Comparison of ENCODE assay signal across 9 cellular contexts in the genomic region with DNA sequence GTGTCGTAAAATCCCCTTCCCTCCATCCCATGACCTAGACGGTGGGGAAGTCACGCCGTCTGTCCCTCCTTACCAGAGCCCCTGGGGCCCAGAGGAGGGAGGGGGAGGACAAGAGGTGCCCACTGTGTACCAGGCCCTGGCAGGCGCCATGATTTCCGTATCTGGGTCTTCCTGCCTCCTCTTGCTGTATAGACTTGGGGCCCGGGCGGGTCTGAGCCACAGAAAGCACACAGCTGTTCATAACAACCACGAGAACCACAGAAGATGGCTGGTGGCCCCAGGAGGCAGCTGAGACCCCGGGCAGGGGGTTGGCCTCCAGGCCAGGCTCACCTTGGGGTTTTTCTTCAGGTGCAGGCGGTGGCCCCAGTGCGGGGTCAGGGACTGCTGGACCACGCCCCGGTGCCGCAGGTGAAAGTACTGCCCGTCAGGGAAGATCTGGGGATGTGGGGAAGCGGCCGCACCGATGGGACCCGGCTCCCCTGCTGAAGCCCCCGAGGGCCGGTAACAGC. TPM values are rescaled to one million over a fixed set of nuclear protein-coding genes. Genes with fewer than 3 reads are reported as not detected.
DNase-seq lines count a peak whose midpoint lies in the region; ATAC-seq and TF ChIP-seq lines count a peak whose summit lies in the region.
"Had no signal": no experiment of that assay in that cellular context is flagged by ENCODE, and none has a peak within 500 bp of the region (broad histone marks: within the 10 kb centered on the region; RNA-seq: fewer than 3 reads in every experiment).

No MANE protein-coding gene starts in this region.

- H3K9me3 Mint-ChIP-seq in CD8-positive, alpha-beta T cell: no peaks in the 10 kb centered on the region

- no peak for ATAC-seq in CD8-positive, alpha-beta T cell
- ATAC-seq in Panc1 (no peak), GM18498 (IDR thresholded peaks at IDR 0.05; ENCODE audit: unreplicated experiment) (no peak), GM21360 (IDR thresholded peaks at IDR 0.05; ENCODE audit: unreplicated experiment) (no peak), HG03521 (IDR thresholded peaks at IDR 0.05; ENCODE audit: unreplicated experiment) (no peak)

- WGBS in esophagus squamous epithelium, 2 donors: 39 to 52% methylated on average over 3 to 10 of the region's 22 CpGs
- 35 to 45% (median 40%) methylated on average over 20 to 22 of the region's 22 CpGs for WGBS in ovary, 3 donors

- H3K36me3 ChIP-seq in CD8-positive, alpha-beta T cell (ENCODE audit: insufficient read depth, low read length): no peaks in the 10 kb centered on the region
- no peaks in the 10 kb centered on the region; the same call in 1 of the 2 replicates for H3K36me3 ChIP-seq in Panc1 (ENCODE audit: control insufficient read depth, insufficient read depth, low read length)
- H3K36me3 ChIP-seq in esophagus squamous epithelium: no peaks in the 10 kb centered on the region
- H3K36me3 ChIP-seq in ovary: no peaks in the 10 kb centered on the region
- H3K36me3 ChIP-seq: neutrophil had no signal

- H3K27me3 Mint-ChIP-seq in CD8-positive, alpha-beta T cell (ENCODE audit: low read depth): no peaks in the 10 kb centered on the region

- TF ChIP-seq EP300 in ovary (IDR thresholded peaks at IDR 0.05): no peak

- peaks cover 15% of the 10 kb centered on the region for H3K4me1 ChIP-seq in CD8-positive, alpha-beta T cell (ENCODE audit: insufficient read depth, low read length)
- H3K4me1 ChIP-seq in Panc1 (ENCODE audit: control insufficient read depth, insufficient read depth, low read length) (no peaks in the 10 kb centered on the region; the same call in 1 of the 2 replicates), esophagus squamous epithelium (peaks cover 16 to 32% (median 16%) of the 10 kb centered on the region in 3 donors), ovary (ENCODE audit: insufficient read depth) (peaks cover 21% of the 10 kb centered on the region)

- intact Hi-C loops in CD8-positive, alpha-beta T cell (cut with DNase I, micrococcal nuclease): no loop called here
- intact Hi-C loops in Panc1 (cut with micrococcal nuclease; ENCODE audit: unreplicated experiment) (no loop called here), esophagus squamous epithelium (cut with DNase I) (no loop called here), ovary (cut with DNase I) (no loop called here)

- in situ Hi-C loops in Panc1 (cut with HindIII; ENCODE audit: low pct_unique_long_range_greater_than_20kb, low sequenced_read_pairs): no loop called here

- POLR2A ChIA-PET in CD8-positive, alpha-beta T cell (lab: Charles Lee): no interaction called here
- POLR2A ChIA-PET in Panc1 (lab: Charles Lee): no interaction called here

- peaks cover 16% of the 10 kb centered on the region for H3K4me1 Mint-ChIP-seq in CD8-positive, alpha-beta T cell (ENCODE audit: low read depth)

- no peak overlapping the region for H3K27ac ChIP-seq in CD8-positive, alpha-beta T cell (ENCODE audit: low read depth, low read length)
- H3K27ac ChIP-seq in Panc1 (ENCODE audit: low read length) (peak overlapping the region; percentile 79), esophagus squamous epithelium (peak overlapping the region; percentile 65 to 87 (median 85)), ovary (no peak overlapping the region)
- H3K27ac ChIP-seq: neutrophil had no signal

- H3K27me3 ChIP-seq in CD8-positive, alpha-beta T cell (ENCODE audit: insufficient read depth, low read length): no peaks in the 10 kb centered on the region
- H3K27me3 ChIP-seq in Panc1 (ENCODE audit: control insufficient read depth, insufficient read depth, low read length) (no peaks in the 10 kb centered on the region), esophagus squamous epithelium (peaks cover 0 to 9% (median 0%) of the 10 kb centered on the region in 4 donors), ovary (no peaks in the 10 kb centered on the region)

- DNase-seq in CD8-positive, alpha-beta T cell: peak in 1 of 7 experiments; percentile 45
- DNase-seq in Panc1 (ENCODE audit: low read depth, low spot score): no peak
- DNase-seq in esophagus squamous epithelium (lab: John Stamatoyannopoulos, UW): no peak
- peak in 1 of 5 donors; percentile 47 for DNase-seq in ovary
- no peak for DNase-seq in mesenteric fat pad (ENCODE audit: low spot score)

- no peaks in the 10 kb centered on the region for H3K9me3 ChIP-seq in CD8-positive, alpha-beta T cell (ENCODE audit: low read length)
- no peaks in the 10 kb centered on the region for H3K9me3 ChIP-seq in Panc1 (ENCODE audit: control insufficient read depth, insufficient read depth, low read depth, low read length)
- H3K9me3 ChIP-seq in esophagus squamous epithelium: no peaks in the 10 kb centered on the region
- H3K9me3 ChIP-seq in ovary: no peaks in the 10 kb centered on the region

- H3K4me3 Mint-ChIP-seq in CD8-positive, alpha-beta T cell: peak overlapping the region; percentile 90

- peak overlapping the region; percentile 71 for H3K4me3 ChIP-seq in CD8-positive, alpha-beta T cell (ENCODE audit: low read depth, low read length)
- H3K4me3 ChIP-seq in Panc1 (ENCODE audit: low read depth in 2 of 2, low read length in 2 of 2) (peak overlapping the region; percentile 55 to 65), esophagus squamous epithelium (peak overlapping the region; percentile 45 to 79 (median 50)), ovary (peak overlapping the region; percentile 60)

- TF ChIP-seq POLR2A in esophagus squamous epithelium (IDR thresholded peaks at IDR 0.05) (no peak), ovary (IDR thresholded peaks at IDR 0.05) (no peak)

- CTCF ChIA-PET in CD8-positive, alpha-beta T cell (lab: Charles Lee): no interaction called here
- CTCF ChIA-PET in Panc1 (lab: Charles Lee): interaction anchor here (0.5 kb wide), 1 partner anchor 19 kb away, joined by 6 read pairs; no protein-coding TSS in a partner anchor

- H3K27ac Mint-ChIP-seq in CD8-positive, alpha-beta T cell: peak overlapping the region; percentile 43

- H3K36me3 Mint-ChIP-seq in CD8-positive, alpha-beta T cell: no peaks in the 10 kb centered on the region

- no peak for TF ChIP-seq CTCF in CD8-positive, alpha-beta T cell (IDR thresholded peaks at IDR 0.05)
- TF ChIP-seq CTCF in Panc1 (IDR thresholded peaks at IDR 0.05) (no peak), esophagus squamous epithelium (IDR thresholded peaks at IDR 0.05) (no peak), ovary (IDR thresholded peaks at IDR 0.05) (no peak)

- no TSS peak for BruUV-seq in Panc1 (replicated peaks; lab: Mats Ljungman, UMichigan)

RNA-seq across cellular contexts. Expression of a gene that starts 0.6 kb away (rescaled TPM):
- total RNA-seq in CD8-positive, alpha-beta T cell: 1 to 10 TPM; 5.4 to 6.1 TPM
- total RNA-seq in Panc1 (2021; ENCODE audit: unreplicated experiment) (9.9 TPM), esophagus squamous epithelium (1 to 10 TPM in 2 of 4 donors, under 1 TPM in 2; 0.35 to 5.5 (median 1.1) TPM), ovary (1 to 10 TPM in 6 of 7 donors, under 1 TPM in 1; 0.83 to 9.4 (median 1.9) TPM), mesenteric fat pad (0.96 TPM)
- 13.5 TPM for polyA plus RNA-seq in Panc1 (2012; ENCODE audit: insufficient read length)
- 1 to 10 TPM in 1 of 2 donors, not detected in 1; 2.9 TPM for polyA plus RNA-seq in ovary

RNA-seq across cellular contexts. Expression of a gene that starts 1.5 kb away (rescaled TPM):
- total RNA-seq in CD8-positive, alpha-beta T cell: 1 to 10 TPM; 2.0 to 2.5 TPM
- 9.2 TPM for total RNA-seq in Panc1 (2021; ENCODE audit: unreplicated experiment)
- 15.8 TPM for polyA plus RNA-seq in Panc1 (2012; ENCODE audit: insufficient read length)
- 10 to 100 TPM in 2 of 4 donors, 1 to 10 TPM in 2; 5.7 to 13.8 (median 9.4) TPM for total RNA-seq in esophagus squamous epithelium
- total RNA-seq in ovary: 10 to 100 TPM in 2 of 7 donors, 1 to 10 TPM in 5; 2.9 to 13.0 (median 7.2) TPM
- polyA plus RNA-seq in ovary: 1 to 10 TPM; 9.2 to 9.7 TPM
- total RNA-seq in mesenteric fat pad: 7.4 TPM

RNA-seq across cellular contexts. Expression of a gene that starts 10.5 kb away (rescaled TPM):
- 10 to 100 TPM; 11.9 to 12.1 TPM for total RNA-seq in CD8-positive, alpha-beta T cell
- total RNA-seq in Panc1 (2021; ENCODE audit: unreplicated experiment): 34.7 TPM
- 31.1 TPM for polyA plus RNA-seq in Panc1 (2012; ENCODE audit: insufficient read length)
- 10 to 100 TPM; 17.8 to 24.5 (median 23.0) TPM for total RNA-seq in esophagus squamous epithelium
- total RNA-seq in ovary: 10 to 100 TPM; 15.3 to 25.8 (median 22.2) TPM
- 10 to 100 TPM in 1 of 2 donors, 1 to 10 TPM in 1; 1.1 to 26.3 TPM for polyA plus RNA-seq in ovary
- total RNA-seq in mesenteric fat pad: 21.6 TPM

RNA-seq across cellular contexts. Expression of a gene that starts 23.3 kb away (rescaled TPM):
- 1 to 10 TPM; 1.9 to 2.8 TPM for total RNA-seq in CD8-positive, alpha-beta T cell
- total RNA-seq in Panc1 (2021; ENCODE audit: unreplicated experiment): 20.6 TPM
- 36.6 TPM for polyA plus RNA-seq in Panc1 (2012; ENCODE audit: insufficient read length)
- total RNA-seq in esophagus squamous epithelium: 10 to 100 TPM; 13.5 to 20.8 (median 18.8) TPM
- 1 to 10 TPM in 4 of 7 donors, under 1 TPM in 2, not detected in 1; 0.42 to 7.5 (median 2.0) TPM for total RNA-seq in ovary
- polyA plus RNA-seq in ovary: 1 to 10 TPM in 1 of 2 donors, under 1 TPM in 1; 0.19 to 4.9 TPM
- total RNA-seq in mesenteric fat pad: 1.8 TPM

RNA-seq across cellular contexts. Expression of a gene that starts 34.4 kb away (rescaled TPM):
- not detected for total RNA-seq in CD8-positive, alpha-beta T cell
- not detected for total RNA-seq in Panc1 (2021; ENCODE audit: unreplicated experiment)
- polyA plus RNA-seq in Panc1 (2012; ENCODE audit: insufficient read length): not detected
- total RNA-seq in esophagus squamous epithelium: under 1 TPM in 2 of 4 donors, not detected in 2; 0.19 to 0.66 TPM
- 1 to 10 TPM in 2 of 7 donors, under 1 TPM in 1, not detected in 4; 0.11 to 1.1 (median 1.1) TPM for total RNA-seq in ovary
- under 1 TPM in 1 of 2 donors, not detected in 1; 0.23 TPM for polyA plus RNA-seq in ovary
- total RNA-seq in mesenteric fat pad: not detected

Comparison
In these comparisons a context has a peak if more than half of its experiments do, and no peak if none do; other contexts are left out.
1. H3K27ac ChIP-seq: peak in Panc1 (single experiment) and esophagus squamous epithelium (4 of 4); none in CD8-positive, alpha-beta T cell (single experiment) and ovary (0 of 2).
2. Peak in every context shown above with its lines, with median percentiles within 50 percentile points of each other: H3K4me3 ChIP-seq.